ENCODE assay signal across 2 cellular contexts in genomic region chr11:82857145-82857544, GRCh38.
TF ChIP-seq lines count a peak whose summit lies in the region.

No MANE protein-coding gene starts in this region.

TF ChIP-seq in IMR-90, 13 proteins besides CTCF, POLR2A, EP300 and RAD21:
- no peak for TF ChIP-seq RCOR1 (IDR thresholded peaks at IDR 0.05; ENCODE audit: insufficient replicate concordance, low read length)
- TF ChIP-seq MXI1 (IDR thresholded peaks at IDR 0.05; ENCODE audit: borderline replicate concordance, low read depth, low read length): no peak
- no peak for TF ChIP-seq CEBPB (IDR thresholded peaks at IDR 0.05; ENCODE audit: low read depth, low read length)
- TF ChIP-seq RFX5 (IDR thresholded peaks at IDR 0.05; ENCODE audit: low read depth, low read length): no peak
- TF ChIP-seq FOS (IDR thresholded peaks at IDR 0.05; ENCODE audit: low read depth, low read length): no peak
- TF ChIP-seq, protein P1, sequence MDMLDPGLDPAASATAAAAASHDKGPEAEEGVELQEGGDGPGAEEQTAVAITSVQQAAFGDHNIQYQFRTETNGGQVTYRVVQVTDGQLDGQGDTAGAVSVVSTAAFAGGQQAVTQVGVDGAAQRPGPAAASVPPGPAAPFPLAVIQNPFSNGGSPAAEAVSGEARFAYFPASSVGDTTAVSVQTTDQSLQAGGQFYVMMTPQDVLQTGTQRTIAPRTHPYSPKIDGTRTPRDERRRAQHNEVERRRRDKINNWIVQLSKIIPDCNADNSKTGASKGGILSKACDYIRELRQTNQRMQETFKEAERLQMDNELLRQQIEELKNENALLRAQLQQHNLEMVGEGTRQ (IDR thresholded peaks at IDR 0.05; ENCODE audit: low read depth, low read length): no peak
- no peak for TF ChIP-seq MAZ (IDR thresholded peaks at IDR 0.05; ENCODE audit: borderline replicate concordance, low read depth, low read length)
- no peak for TF ChIP-seq NFE2L2 (IDR thresholded peaks at IDR 0.05; ENCODE audit: low read depth, low read length)

TF ChIP-seq in endothelial cell of umbilical vein, 7 proteins besides CTCF, POLR2A, EP300 and RAD21:
- TF ChIP-seq POLR2AphosphoS5 (IDR thresholded peaks at IDR 0.05; ENCODE audit: insufficient read depth, low read depth, low read length) (no peak), MAX (IDR thresholded peaks at IDR 0.05; ENCODE audit: insufficient read depth, insufficient read length) (no peak), EZH2 (IDR thresholded peaks at IDR 0.05; ENCODE audit: borderline replicate concordance, low read depth, low read length, severe bottlenecking) (no peak), JUN (IDR thresholded peaks at IDR 0.05; ENCODE audit: borderline replicate concordance, insufficient read depth, insufficient read length, low read depth) (no peak), MYC (IDR thresholded peaks at IDR 0.05; ENCODE audit: low read depth, low read length) (no peak), GATA2 (IDR thresholded peaks at IDR 0.05; ENCODE audit: insufficient read depth, insufficient read length, low read depth, low read length) (no peak), FOS (IDR thresholded peaks at IDR 0.05; ENCODE audit: borderline replicate concordance, insufficient read depth, low read length) (no peak)
TF ChIP-seq in endothelial cell of umbilical vein: peak in this region for 0.
